Comparison of ENCODE assay signal across 7 cellular contexts in genomic region chr1:119713039-119713537, GRCh38. TPM values are rescaled to one million over a fixed set of nuclear protein-coding genes. Genes with fewer than 3 reads are reported as not detected.
DNase-seq lines count a peak whose midpoint lies in the region; ATAC-seq lines count a peak whose summit lies in the region.

No MANE protein-coding gene starts in this region.

- no peaks in the 10 kb centered on the region for H3K36me3 ChIP-seq in mucosa of stomach (ENCODE audit: control insufficient read depth, insufficient read depth, low read length)

- peaks cover 18% of the 10 kb centered on the region for H3K27me3 ChIP-seq in mucosa of stomach (ENCODE audit: control insufficient read depth, insufficient read depth, low read length)

- no peak for ATAC-seq in GM21390 (IDR thresholded peaks at IDR 0.05; ENCODE audit: unreplicated experiment)
- no peak for ATAC-seq in HG03095 (IDR thresholded peaks at IDR 0.05; ENCODE audit: unreplicated experiment)

- peak overlapping the region; percentile 30 for H3K4me3 ChIP-seq in GM08714 (ENCODE audit: low read length)
- no peak overlapping the region for H3K4me3 ChIP-seq in mucosa of stomach (ENCODE audit: low read length)

- H3K4me1 ChIP-seq in mucosa of stomach (ENCODE audit: control insufficient read depth, insufficient read depth, low read length) = peaks cover 14% of the 10 kb centered on the region

- H3K9me3 ChIP-seq in mucosa of stomach (ENCODE audit: control insufficient read depth, low read length) = no peaks in the 10 kb centered on the region

- peak overlapping the region; percentile 34 for H3K9ac ChIP-seq in mucosa of stomach (ENCODE audit: low read length)

- peak overlapping the region; percentile 82 for H3K27ac ChIP-seq in cingulate gyrus (ENCODE audit: low read depth, low read length)

- DNase-seq in NCI-H69 (lab: John Stamatoyannopoulos, UW) = peak; percentile 61
- DNase-seq in ureter (ENCODE audit: low spot score) = no peak

RNA-seq across cellular contexts. Expression of gene PHGDH, which starts 1.4 kb away (rescaled TPM):
- 195 TPM for total RNA-seq in ureter

RNA-seq across cellular contexts. Expression of gene HMGCS2, which starts 55.6 kb away (rescaled TPM):
- 305 TPM for total RNA-seq in ureter
